ENCODE assay signal across 10 cellular contexts in genomic region chr6:140090871-140091270, GRCh38.
"Had no signal": no experiment of that assay in that cellular context is flagged by ENCODE, and none has a peak within 500 bp of the region (broad histone marks: within the 10 kb centered on the region; RNA-seq: fewer than 3 reads in every experiment).

No MANE protein-coding gene starts in this region.

- DNase-seq: GM23248, GOT3, H7, HFFc6, KG1 had no signal

- H2AFZ ChIP-seq: GM23248 had no signal

- H3K9me3 Mint-ChIP-seq: HFFc6 had no signal

- H3K27ac ChIP-seq: GM23248, HL-60 had no signal

- ATAC-seq: HCT116, HepG2, K562 had no signal

- H3K4me1 ChIP-seq: HAP-1 had no signal

- H3K36me3 ChIP-seq: HAP-1 had no signal

- H3K27ac Mint-ChIP-seq: HFFc6 had no signal

- H3K4me3 Mint-ChIP-seq: HFFc6 had no signal

- H3K4me3 ChIP-seq: GM23248, HAP-1, K562 had no signal

- H3K9me3 ChIP-seq: HAP-1 had no signal
